Comparison of ENCODE assay signal across 1 cellular context in the genomic region with DNA sequence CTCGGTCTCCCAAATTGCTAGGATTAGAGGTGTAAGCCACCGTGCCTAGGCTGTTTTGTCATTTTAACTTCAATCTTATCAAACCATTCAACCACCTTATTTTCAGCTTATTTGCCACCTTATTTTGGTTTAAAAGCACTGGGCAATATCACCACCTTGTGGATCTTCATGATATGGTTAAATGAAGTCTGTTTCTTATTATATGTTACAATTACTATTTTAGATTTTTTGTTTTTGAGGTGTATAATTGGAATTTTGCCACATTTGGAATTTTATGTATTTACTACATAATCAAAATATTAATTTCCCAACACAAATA.
TF ChIP-seq lines count a peak whose summit lies in the region.

No MANE protein-coding gene starts in this region.

TF ChIP-seq in GM12878, 131 proteins besides CTCF, POLR2A, EP300 and RAD21 (continued from another document):
- TF ChIP-seq CUX1 (IDR thresholded peaks at IDR 0.05; ENCODE audit: insufficient replicate concordance, low read depth, low read length) (no peak), CREB1 (IDR thresholded peaks at IDR 0.05; ENCODE audit: low read depth) (no peak), CREM (IDR thresholded peaks at IDR 0.05; ENCODE audit: low read depth) (no peak), RFX5 (IDR thresholded peaks at IDR 0.05; ENCODE audit: low read depth, low read length) (no peak), ZBTB11 (CRISPR knock-in tag; IDR thresholded peaks at IDR 0.05) (no peak), ZSCAN29 (IDR thresholded peaks at IDR 0.05) (no peak), RELB (IDR thresholded peaks at IDR 0.05; ENCODE audit: low read depth) (no peak), NR2C2 (IDR thresholded peaks at IDR 0.05; ENCODE audit: borderline replicate concordance, control insufficient read depth, insufficient read length, low read depth) (no peak), NR2C1 (IDR thresholded peaks at IDR 0.05) (no peak), SMAD5 (IDR thresholded peaks at IDR 0.05; ENCODE audit: low read depth) (no peak), MTA2 (IDR thresholded peaks at IDR 0.05; ENCODE audit: low read depth) (no peak), RAD51 (IDR thresholded peaks at IDR 0.05) (no peak), ESRRA (IDR thresholded peaks at IDR 0.05; ENCODE audit: low read length) (no peak), TBL1XR1 (IDR thresholded peaks at IDR 0.05; ENCODE audit: low read depth, low read length) (no peak), SKIL (IDR thresholded peaks at IDR 0.05; ENCODE audit: low read depth, poor library complexity, severe bottlenecking) (no peak)
- TF ChIP-seq, protein P1, sequence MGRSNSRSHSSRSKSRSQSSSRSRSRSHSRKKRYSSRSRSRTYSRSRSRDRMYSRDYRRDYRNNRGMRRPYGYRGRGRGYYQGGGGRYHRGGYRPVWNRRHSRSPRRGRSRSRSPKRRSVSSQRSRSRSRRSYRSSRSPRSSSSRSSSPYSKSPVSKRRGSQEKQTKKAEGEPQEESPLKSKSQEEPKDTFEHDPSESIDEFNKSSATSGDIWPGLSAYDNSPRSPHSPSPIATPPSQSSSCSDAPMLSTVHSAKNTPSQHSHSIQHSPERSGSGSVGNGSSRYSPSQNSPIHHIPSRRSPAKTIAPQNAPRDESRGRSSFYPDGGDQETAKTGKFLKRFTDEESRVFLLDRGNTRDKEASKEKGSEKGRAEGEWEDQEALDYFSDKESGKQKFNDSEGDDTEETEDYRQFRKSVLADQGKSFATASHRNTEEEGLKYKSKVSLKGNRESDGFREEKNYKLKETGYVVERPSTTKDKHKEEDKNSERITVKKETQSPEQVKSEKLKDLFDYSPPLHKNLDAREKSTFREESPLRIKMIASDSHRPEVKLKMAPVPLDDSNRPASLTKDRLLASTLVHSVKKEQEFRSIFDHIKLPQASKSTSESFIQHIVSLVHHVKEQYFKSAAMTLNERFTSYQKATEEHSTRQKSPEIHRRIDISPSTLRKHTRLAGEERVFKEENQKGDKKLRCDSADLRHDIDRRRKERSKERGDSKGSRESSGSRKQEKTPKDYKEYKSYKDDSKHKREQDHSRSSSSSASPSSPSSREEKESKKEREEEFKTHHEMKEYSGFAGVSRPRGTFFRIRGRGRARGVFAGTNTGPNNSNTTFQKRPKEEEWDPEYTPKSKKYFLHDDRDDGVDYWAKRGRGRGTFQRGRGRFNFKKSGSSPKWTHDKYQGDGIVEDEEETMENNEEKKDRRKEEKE (IDR thresholded peaks at IDR 0.05) = no peak
- TF ChIP-seq, protein P2, sequence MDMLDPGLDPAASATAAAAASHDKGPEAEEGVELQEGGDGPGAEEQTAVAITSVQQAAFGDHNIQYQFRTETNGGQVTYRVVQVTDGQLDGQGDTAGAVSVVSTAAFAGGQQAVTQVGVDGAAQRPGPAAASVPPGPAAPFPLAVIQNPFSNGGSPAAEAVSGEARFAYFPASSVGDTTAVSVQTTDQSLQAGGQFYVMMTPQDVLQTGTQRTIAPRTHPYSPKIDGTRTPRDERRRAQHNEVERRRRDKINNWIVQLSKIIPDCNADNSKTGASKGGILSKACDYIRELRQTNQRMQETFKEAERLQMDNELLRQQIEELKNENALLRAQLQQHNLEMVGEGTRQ (IDR thresholded peaks at IDR 0.05; ENCODE audit: borderline replicate concordance, low read depth, low read length) = no peak
